Comparison of ENCODE assay signal across 17 cellular contexts in the genomic region with DNA sequence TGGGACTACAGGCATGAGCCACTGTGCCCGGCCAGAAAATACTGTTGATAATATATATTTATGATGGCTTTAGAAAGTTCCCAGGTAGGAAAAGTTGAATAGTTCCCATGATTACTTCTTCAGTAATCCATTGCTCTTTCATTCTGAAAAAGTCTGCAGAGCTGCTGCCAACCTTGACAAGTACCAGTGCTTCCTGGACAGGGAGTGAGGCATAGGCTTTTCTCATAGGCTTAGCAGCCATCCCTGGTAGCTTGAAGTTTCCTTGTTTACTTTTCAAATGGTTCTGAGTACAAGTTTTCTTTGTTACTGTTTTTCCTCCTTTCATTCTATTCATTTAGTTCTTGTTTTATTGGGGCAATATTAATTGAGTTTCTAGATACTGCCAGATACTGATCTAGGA. TPM values are rescaled to one million over a fixed set of nuclear protein-coding genes. Genes with fewer than 3 reads are reported as not detected.
DNase-seq lines count a peak whose midpoint lies in the region; ATAC-seq and TF ChIP-seq lines count a peak whose summit lies in the region.
"Had no signal": no experiment of that assay in that cellular context is flagged by ENCODE, and none has a peak within 500 bp of the region (broad histone marks: within the 10 kb centered on the region; RNA-seq: fewer than 3 reads in every experiment).

No MANE protein-coding gene starts in this region.

- H3K4me1 ChIP-seq in IMR-90 (ENCODE audit: control insufficient read depth, insufficient read depth, low read length) (no peaks in the 10 kb centered on the region), mucosa of descending colon (ENCODE audit: low read depth) (peaks cover 7% of the 10 kb centered on the region)
- H3K4me1 ChIP-seq in CD8-positive, alpha-beta T cell (ENCODE audit: insufficient read depth, low read length) = peaks cover 1% of the 10 kb centered on the region

- no peak overlapping the region for H2BK5ac ChIP-seq in IMR-90 (ENCODE audit: low read depth, low read length, poor library complexity, severe bottlenecking)

- H4K5ac ChIP-seq in IMR-90 (ENCODE audit: low read depth, low read length) = no peak overlapping the region

- H3K4me2 ChIP-seq in IMR-90 (ENCODE audit: low read depth, low read length) = no peak overlapping the region

- no peak for TF ChIP-seq POLR2A in IMR-90 (IDR thresholded peaks at IDR 0.05; ENCODE audit: low read depth, low read length)

- H3K36me3 Mint-ChIP-seq in CD8-positive, alpha-beta T cell = peaks cover 79% of the 10 kb centered on the region

- ATAC-seq in IMR-90 (ENCODE audit: low read depth) (peak; percentile 65; the same call in 1 of the 2 replicates), mucosa of descending colon (peak; percentile 77)
- no peak for ATAC-seq in CD8-positive, alpha-beta T cell

- no peaks in the 10 kb centered on the region for H3K9me3 Mint-ChIP-seq in CD8-positive, alpha-beta T cell

- no peak overlapping the region for H4K8ac ChIP-seq in IMR-90 (ENCODE audit: low read depth in 2 of 2, low read length in 2 of 2)

- no TSS peak for BruUV-seq in IMR-90 (replicated peaks; lab: Mats Ljungman, UMichigan)

- H2AK5ac ChIP-seq in IMR-90 (ENCODE audit: low read depth, low read length) = no peak overlapping the region

- in situ Hi-C loops in IMR-90 (cut with MboI; ENCODE audit: low sequenced_read_pairs) = no loop called here

- peaks cover 48% of the 10 kb centered on the region for H3K4me1 Mint-ChIP-seq in CD8-positive, alpha-beta T cell (ENCODE audit: low read depth)

- peaks cover 12 to 37% of the 10 kb centered on the region in 2 experiments for H3K79me1 ChIP-seq in IMR-90 (ENCODE audit: low read depth in 1 of 2, low read length in 2 of 2)

- H3K27me3 ChIP-seq in IMR-90 (ENCODE audit: control insufficient read depth, insufficient read depth, low read length) = no peaks in the 10 kb centered on the region
- no peaks in the 10 kb centered on the region for H3K27me3 ChIP-seq in CD8-positive, alpha-beta T cell (ENCODE audit: insufficient read depth, low read length)

- no peak overlapping the region for H3K18ac ChIP-seq in IMR-90 (ENCODE audit: low read depth, low read length)

- no CpG with 5 or more reads among the region's 1 CpG for WGBS in IMR-90 (ENCODE audit: extremely low coverage in 2 of 2, insufficient read length in 1 of 2), 2 experiments

- H3K23ac ChIP-seq in IMR-90 (ENCODE audit: low read depth, low read length) = no peak overlapping the region

- H3K27ac ChIP-seq in IMR-90 (ENCODE audit: insufficient read depth, low read length) = no peak overlapping the region
- H3K27ac ChIP-seq in coronary artery = no peak overlapping the region
- no peak overlapping the region for H3K27ac ChIP-seq in CD8-positive, alpha-beta T cell (ENCODE audit: low read depth, low read length)

- no peaks in the 10 kb centered on the region for H3K27me3 Mint-ChIP-seq in CD8-positive, alpha-beta T cell (ENCODE audit: low read depth)

- peak; percentile 28 for DNase-seq in EH (ENCODE audit: low read depth)
- peak; percentile 25 for DNase-seq in IMR-90
- peak; percentile 67 for DNase-seq in fibroblast of villous mesenchyme (ENCODE audit: low read depth)
- DNase-seq in mucosa of descending colon = no peak
- no peak for DNase-seq in HEK293T (ENCODE audit: extremely low spot score)
- no peak for DNase-seq in coronary artery (ENCODE audit: low spot score)
- DNase-seq in CD8-positive, alpha-beta T cell = no peak
- DNase-seq: C1 segment of cervical spinal cord, DMS 273 treated with DMSO at 0.1 percent for 48 hours, MV-4-11, NCI-H1417 treated with DMSO at 0.1 percent for 48 hours, NCI-H2029, NCI-H2171 treated with DMSO at 0.1 percent for 48 hours had no signal

- peaks cover 6% of the 10 kb centered on the region; the same call in 1 of the 2 replicates for H3K36me3 ChIP-seq in IMR-90 (ENCODE audit: control insufficient read depth, insufficient read depth, low read length)
- no peaks in the 10 kb centered on the region for H3K36me3 ChIP-seq in mucosa of descending colon (ENCODE audit: low read depth)
- peaks cover 9% of the 10 kb centered on the region for H3K36me3 ChIP-seq in CD8-positive, alpha-beta T cell (ENCODE audit: insufficient read depth, low read length)

- CTCF ChIA-PET in IMR-90 (lab: Yijun Ruan, JAX) (no interaction called here), HEK293T (lab: Yijun Ruan, JAX) (no interaction called here)
- CTCF ChIA-PET in CD8-positive, alpha-beta T cell (lab: Charles Lee) = interaction anchor here (1.1 to 1.9 kb wide), 3 partner anchors 8 to 16 kb away, joined by 3 to 6 read pairs (median 3); a partner anchor contains a TSS

- H3K9me3 ChIP-seq in IMR-90 (ENCODE audit: control insufficient read depth, insufficient read depth, low read length) (no peaks in the 10 kb centered on the region), mucosa of descending colon (no peaks in the 10 kb centered on the region)
- H3K9me3 ChIP-seq in CD8-positive, alpha-beta T cell (ENCODE audit: low read length) = no peaks in the 10 kb centered on the region

- H3K9ac ChIP-seq in IMR-90 (ENCODE audit: low read depth, low read length) = no peak overlapping the region

- H3K4ac ChIP-seq in IMR-90 (ENCODE audit: low read depth, low read length) = no peak overlapping the region

- no peak overlapping the region for H2BK120ac ChIP-seq in IMR-90 (ENCODE audit: low read depth, low read length)

- no peak overlapping the region for H3K14ac ChIP-seq in IMR-90 (replicated peaks; ENCODE audit: low read depth, low read length)

- no peak overlapping the region for H2BK20ac ChIP-seq in IMR-90 (ENCODE audit: low read depth, low read length)

- no peak overlapping the region for H3K27ac Mint-ChIP-seq in CD8-positive, alpha-beta T cell

- no peaks in the 10 kb centered on the region; the same call in 1 of the 2 replicates for H4K20me1 ChIP-seq in IMR-90 (ENCODE audit: insufficient read depth, low read length)

- H3K56ac ChIP-seq in IMR-90 (ENCODE audit: extremely low read depth, insufficient read depth, low read length) = no peak overlapping the region

- POLR2A ChIA-PET in IMR-90 (lab: Charles Lee; ENCODE audit: unreplicated experiment) (no interaction called here), HEK293T (lab: Yijun Ruan, JAX) (interaction anchor here (1.0 to 1.9 kb wide), 3 partner anchors 8 to 37 kb away, joined by 3 to 5 read pairs (median 3); a partner anchor contains a TSS)
- POLR2A ChIA-PET in CD8-positive, alpha-beta T cell (lab: Charles Lee) = interaction anchor here (2.2 kb wide), 1 partner anchor 8 kb away, joined by 12 read pairs; a partner anchor contains a TSS

- no peak overlapping the region for H2AK9ac ChIP-seq in IMR-90 (replicated peaks; ENCODE audit: low read depth, low read length, poor library complexity)

- no peak for TF ChIP-seq RAD21 in IMR-90 (IDR thresholded peaks at IDR 0.05; ENCODE audit: low read length)

- no peak overlapping the region for H2BK15ac ChIP-seq in IMR-90 (ENCODE audit: low read depth, low read length)

- dilution Hi-C loops in IMR-90 (cut with HindIII; ENCODE audit: low sequenced_read_pairs, unreplicated experiment) = no loop called here

- H2AFZ ChIP-seq in IMR-90 (replicated peaks; ENCODE audit: low read length, poor library complexity) = no peak overlapping the region

- intact Hi-C loops in IMR-90 (cut with micrococcal nuclease) (no loop called here), mucosa of descending colon (cut with DNase I, micrococcal nuclease) (no loop called here)
- intact Hi-C loops in CD8-positive, alpha-beta T cell (cut with DNase I, micrococcal nuclease) = loop anchor here in 1 of 2 experiments (10.0 kb wide), 1 partner anchor 1026 kb away; a partner anchor contains a TSS

- H3K4me3 ChIP-seq in IMR-90 (ENCODE audit: insufficient read depth, low read depth, low read length) (no peak overlapping the region), fibroblast of villous mesenchyme (ENCODE audit: low read depth, low read length) (no peak overlapping the region), mucosa of descending colon (no peak overlapping the region), coronary artery (no peak overlapping the region)
- H3K4me3 ChIP-seq in CD8-positive, alpha-beta T cell (ENCODE audit: low read depth, low read length) = no peak overlapping the region

- H3K9me1 ChIP-seq in IMR-90 (ENCODE audit: insufficient read depth, low read length) = no peaks in the 10 kb centered on the region

- TF ChIP-seq CTCF in IMR-90 (conservative IDR thresholded peaks at IDR 0.05; ENCODE audit: low read depth, low read length) (no peak), fibroblast of villous mesenchyme (IDR thresholded peaks at IDR 0.05; ENCODE audit: insufficient read depth, low read depth, low read length) (no peak), mucosa of descending colon (IDR thresholded peaks at IDR 0.05) (no peak), coronary artery (IDR thresholded peaks at IDR 0.05) (no peak)
- TF ChIP-seq CTCF in CD8-positive, alpha-beta T cell (IDR thresholded peaks at IDR 0.05) = no peak

- no peak overlapping the region for H4K91ac ChIP-seq in IMR-90 (ENCODE audit: insufficient read depth, low read depth, low read length)

- H3K4me3 Mint-ChIP-seq in CD8-positive, alpha-beta T cell = no peak overlapping the region

RNA-seq across cellular contexts. Expression of a gene that starts 7.8 kb away (rescaled TPM):
- 35.8 and 92.8 TPM in 2 replicates for total RNA-seq in IMR-90 (2012; rRNA removed)
- 22.8 and 23.6 TPM in 2 replicates for polyA plus RNA-seq in IMR-90 (2012; rRNA removed)
- polyA plus RNA-seq in IMR-90 (2012; cell fraction: cytosol; rRNA removed) = 12.9 and 19.1 TPM in 2 replicates
- polyA plus RNA-seq in IMR-90 (2012; cell fraction: nucleus; rRNA removed; ENCODE audit: low replicate concordance) = 4.5 and 6.9 TPM in 2 replicates
- total RNA-seq in fibroblast of villous mesenchyme = 31.9 and 45.3 TPM in 2 replicates
- total RNA-seq in mucosa of descending colon = 10 to 100 TPM; 21.0 to 58.0 (median 34.2) TPM
- 10 to 100 TPM; 65.1 to 68.7 TPM for total RNA-seq in CD8-positive, alpha-beta T cell

RNA-seq across cellular contexts. Expression of a gene that starts 25.6 kb away (rescaled TPM):
- total RNA-seq in IMR-90 (2012; rRNA removed) (not detected in 2 replicates), fibroblast of villous mesenchyme (not detected in 2 replicates), mucosa of descending colon (not detected)
- 0.07 and 0.11 TPM in 2 replicates for polyA plus RNA-seq in IMR-90 (2012; rRNA removed)
- polyA plus RNA-seq in IMR-90 (2012; cell fraction: cytosol; rRNA removed) = not detected in 2 replicates
- polyA plus RNA-seq in IMR-90 (2012; cell fraction: nucleus; rRNA removed; ENCODE audit: low replicate concordance) = 0.04 and 0.16 TPM in 2 replicates
- not detected for total RNA-seq in CD8-positive, alpha-beta T cell
- total RNA-seq: A673, Daoy, NCI-H460 had no signal

RNA-seq across cellular contexts. Expression of a gene that starts 33.7 kb away (rescaled TPM):
- total RNA-seq in IMR-90 (2012; rRNA removed) = under 0.01 TPM in 1 of 2 replicates, not detected in the other
- 0.03 TPM in 1 of 2 replicates, not detected in the other for polyA plus RNA-seq in IMR-90 (2012; rRNA removed)
- polyA plus RNA-seq in IMR-90 (2012; cell fraction: cytosol; rRNA removed) = not detected in 2 replicates
- polyA plus RNA-seq in IMR-90 (2012; cell fraction: nucleus; rRNA removed; ENCODE audit: low replicate concordance) = not detected in 2 replicates
- total RNA-seq in fibroblast of villous mesenchyme = under 0.01 TPM in 1 of 2 replicates, not detected in the other
- not detected for total RNA-seq in mucosa of descending colon
- total RNA-seq in CD8-positive, alpha-beta T cell = not detected
- total RNA-seq: A673, Daoy, NCI-H460, SK-MEL-5 had no signal

RNA-seq across cellular contexts. Expression of a gene that starts 37.1 kb away (rescaled TPM):
- under 0.01 and 0.28 TPM in 2 replicates for total RNA-seq in IMR-90 (2012; rRNA removed)
- polyA plus RNA-seq in IMR-90 (2012; rRNA removed) = 0.10 and 0.19 TPM in 2 replicates
- polyA plus RNA-seq in IMR-90 (2012; cell fraction: cytosol; rRNA removed) = 0.01 and 0.09 TPM in 2 replicates
- 0.33 and 1.2 TPM in 2 replicates for polyA plus RNA-seq in IMR-90 (2012; cell fraction: nucleus; rRNA removed; ENCODE audit: low replicate concordance)
- total RNA-seq in fibroblast of villous mesenchyme = under 0.01 and 0.32 TPM in 2 replicates
- under 1 TPM; 0.14 to 0.35 (median 0.19) TPM for total RNA-seq in mucosa of descending colon
- 1 to 10 TPM in 1 of 2 experiments, under 1 TPM in 1; 0.97 to 1.2 TPM for total RNA-seq in CD8-positive, alpha-beta T cell
- total RNA-seq: NCI-H460, SK-MEL-5 had no signal

Comparison
In these comparisons a context has a peak if more than half of its experiments do, and no peak if none do; other contexts are left out.
1. DNase-seq: peak in EH (single experiment), IMR-90 (single experiment) and fibroblast of villous mesenchyme (single experiment); none in mucosa of descending colon (0 of 3), HEK293T (single experiment), coronary artery (single experiment) and CD8-positive, alpha-beta T cell (0 of 7).